ENCODE assay signal across 1 cellular context in genomic region chr14:24927809-24928208, GRCh38.
TF ChIP-seq lines count a peak whose summit lies in the region.

No MANE protein-coding gene starts in this region.

TF ChIP-seq in IMR-90, 13 proteins besides CTCF, POLR2A, EP300 and RAD21 (continued from another document):
- TF ChIP-seq MAZ (IDR thresholded peaks at IDR 0.05; ENCODE audit: borderline replicate concordance, low read depth, low read length): no peak
- TF ChIP-seq CHD1 (IDR thresholded peaks at IDR 0.05; ENCODE audit: low read depth, low read length): no peak
- TF ChIP-seq CEBPB (IDR thresholded peaks at IDR 0.05; ENCODE audit: low read depth, low read length): no peak
